5 cellular contexts compared by ENCODE assay signal in the genomic region with DNA sequence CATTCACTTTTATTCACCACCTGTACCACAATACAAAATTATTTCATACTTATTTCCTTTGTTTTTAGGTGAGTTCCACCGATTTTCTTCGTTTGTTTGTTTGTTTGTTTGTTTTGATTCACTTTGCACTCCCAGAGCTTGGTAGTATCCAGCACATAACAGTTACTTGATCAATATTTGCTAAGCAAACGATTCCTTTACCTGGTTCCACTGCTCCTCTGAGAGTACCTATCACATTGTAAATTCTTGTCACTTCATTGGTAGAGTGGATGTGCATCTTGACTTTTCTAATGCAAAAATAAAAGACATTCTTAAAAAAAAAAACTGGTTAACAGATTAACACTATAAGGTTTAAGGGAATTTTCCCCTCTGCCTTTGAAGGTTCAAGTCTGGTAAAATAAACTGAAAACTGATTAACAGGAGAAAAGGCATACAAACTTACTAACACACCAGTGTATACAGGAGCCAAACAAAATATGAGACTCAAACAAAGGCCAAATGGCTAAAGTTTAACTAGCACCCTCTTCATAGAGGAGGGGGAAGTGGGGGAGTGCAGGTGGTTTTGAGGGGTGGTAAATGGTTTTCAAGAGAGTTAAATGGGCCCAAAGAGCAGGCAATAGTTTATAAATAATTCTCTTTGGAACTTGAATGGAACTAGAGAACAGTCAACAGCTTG. TPM values are rescaled to one million over a fixed set of nuclear protein-coding genes. Genes with fewer than 3 reads are reported as not detected.
"Had no signal": no experiment of that assay in that cellular context is flagged by ENCODE, and none has a peak within 500 bp of the region (broad histone marks: within the 10 kb centered on the region; RNA-seq: fewer than 3 reads in every experiment).

No MANE protein-coding gene starts in this region.

RNA-seq across cellular contexts. Expression of gene FOLH1, which starts 33.6 kb away (rescaled TPM):
- total RNA-seq: H9, HT-29, IMR-90, K562 had no signal
- polyA plus RNA-seq: H1, IMR-90, K562 had no signal
